Comparison of ENCODE assay signal across 24 cellular contexts in genomic region chr3:120839120-120839519, GRCh38.
"Had no signal": no experiment of that assay in that cellular context is flagged by ENCODE, and none has a peak within 500 bp of the region (broad histone marks: within the 10 kb centered on the region; RNA-seq: fewer than 3 reads in every experiment).

No MANE protein-coding gene starts in this region.

- DNase-seq: activated CD4-positive, alpha-beta T cell treated with anti-CD3 and anti-CD28 coated beads for 4 hours; activated CD8-positive, alpha-beta memory T cell treated with anti-CD3 and anti-CD28 coated beads, Interleukin-2, amount 50 U/mL, for 48 hours; activated CD8-positive, alpha-beta T cell treated with anti-CD3 and anti-CD28 coated beads, Interleukin-2, amount 10 ng/mL, durations not matched to agents 7 days and 5 days; activated gamma-delta T cell; activated T-cell treated with anti-CD3 and anti-CD28 coated beads, Interleukin-2, amount 50 U/mL, for 72 hours; amygdala; body of pancreas; central memory CD4-positive, alpha-beta T cell; colonic mucosa; hippocampal formation; kidney glomerular epithelial cell; left ventricle myocardium superior; mesenchymal stem cell; naive thymus-derived CD8-positive, alpha-beta T cell; nucleus accumbens; small intestine; stimulated activated CD4-positive, alpha-beta T cell treated with anti-CD3 and anti-CD28 coated beads, Interleukin-4, amount 100 ng/mL, for 24 hours; stimulated activated naive CD4-positive, alpha-beta T cell treated with Interleukin-2 at 50 U/mL for 16 hours; substantia nigra; transverse colon had no signal

- H3K9me3 ChIP-seq: body of pancreas, colonic mucosa, esophagus muscularis mucosa, right atrium auricular region, transverse colon had no signal

- ATAC-seq: activated CD8-positive, alpha-beta T cell treated with anti-CD3 and anti-CD28 coated beads, Interleukin-2, amount 10 ng/mL, durations not matched to agents 7 days and 5 days; activated T-cell treated with anti-CD3 and anti-CD28 coated beads, Interleukin-2, amount 50 U/mL, for 72 hours; body of pancreas; left ventricle myocardium superior; naive thymus-derived CD8-positive, alpha-beta T cell; WTC11 had no signal

- H3K27ac ChIP-seq: body of pancreas, colonic mucosa, esophagus muscularis mucosa, right atrium auricular region, transverse colon had no signal

- H3K36me3 ChIP-seq: colonic mucosa, esophagus muscularis mucosa, right atrium auricular region, transverse colon had no signal

- FAIRE-seq: endometrium, small intestine had no signal

- H3K27me3 ChIP-seq: body of pancreas, colonic mucosa, esophagus muscularis mucosa, right atrium auricular region, transverse colon had no signal

- H3K4me1 ChIP-seq: colonic mucosa, esophagus muscularis mucosa, right atrium auricular region, transverse colon had no signal

- H3K4me3 ChIP-seq: body of pancreas, colonic mucosa, esophagus muscularis mucosa, right atrium auricular region, transverse colon had no signal
